ENCODE assay signal across 1 cellular context in the genomic region with DNA sequence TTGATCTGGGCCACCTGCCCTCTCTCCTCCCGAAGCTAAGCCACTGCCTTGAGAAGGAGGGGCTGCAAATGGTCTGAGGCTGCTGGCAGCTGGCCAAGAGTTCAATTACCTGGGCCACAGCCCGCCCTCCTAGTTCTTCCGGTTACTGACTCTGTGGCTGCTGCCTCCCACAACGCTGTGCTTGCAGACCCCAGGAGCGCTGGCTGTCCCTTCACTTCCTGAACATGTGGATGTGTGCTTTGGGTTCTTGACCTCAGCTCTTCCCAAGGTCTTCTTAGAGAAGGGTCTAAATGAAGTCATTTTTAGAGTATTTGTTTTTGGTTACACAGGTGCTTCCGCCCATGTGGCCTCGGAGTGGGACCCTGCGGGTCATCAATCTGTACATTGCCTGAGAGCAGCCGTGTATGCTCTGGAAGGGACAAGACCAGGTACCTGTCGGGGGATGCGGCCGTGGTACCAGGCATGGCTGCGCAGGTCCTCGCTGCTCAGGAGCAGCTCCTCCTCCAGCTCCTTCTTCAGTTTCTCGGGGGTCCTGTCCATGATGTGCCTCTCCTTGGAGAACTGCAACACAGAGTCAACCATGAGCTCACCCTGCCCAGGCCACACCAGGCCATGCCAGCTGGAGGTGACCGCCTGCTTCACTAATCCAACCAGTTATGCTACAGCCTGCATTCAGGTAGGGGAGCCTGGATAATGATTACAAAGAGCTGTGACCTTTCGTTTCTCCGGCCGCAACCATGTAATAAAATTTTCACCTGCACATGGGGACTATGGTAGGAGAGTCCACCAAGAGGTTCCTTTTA.
A peak's percentile ranks its signal among the peaks of the same experiment; 100 is the strongest.
TF ChIP-seq lines count a peak whose summit lies in the region.

No MANE protein-coding gene starts in this region.

TF ChIP-seq in HepG2, 621 proteins besides CTCF, POLR2A, EP300 and RAD21 (continued from another document and continues in another):
- TF ChIP-seq SMYD3 (CRISPR knock-in tag; IDR thresholded peaks at IDR 0.05) (peak; percentile 97; the same call in 1 of the 2 replicates), HNRNPH1 (optimal IDR thresholded peaks at IDR 0.05; ENCODE audit: low read depth, low read length) (no peak), THYN1 (CRISPR knock-in tag; IDR thresholded peaks at IDR 0.05; ENCODE audit: borderline replicate concordance, low read depth) (no peak), SNRNP70 (IDR thresholded peaks at IDR 0.05; ENCODE audit: low read depth, low read length) (no peak), ZSCAN31 (CRISPR knock-in tag; IDR thresholded peaks at IDR 0.05; ENCODE audit: low read depth) (peak; percentile 27), SSRP1 (CRISPR knock-in tag; IDR thresholded peaks at IDR 0.05) (peak; percentile 47; the same call in 1 of the 2 replicates), ZNF33B (CRISPR knock-in tag; IDR thresholded peaks at IDR 0.05) (0 out of 2 replicates have a peak, but pooled peaks have one; percentile 49), SIN3B (IDR thresholded peaks at IDR 0.05; ENCODE audit: low read length) (no peak), ZKSCAN8 (CRISPR knock-in tag; IDR thresholded peaks at IDR 0.05; ENCODE audit: borderline replicate concordance) (no peak; the same call in 1 of the 2 replicates), NR2F1 (CRISPR knock-in tag; IDR thresholded peaks at IDR 0.05) (peak in 1 of 2 experiments; percentile 27; a peak in 1 of 4 replicates), GABPB1 (CRISPR knock-in tag; IDR thresholded peaks at IDR 0.05) (peak; percentile 84), ZNF546 (CRISPR knock-in tag; conservative IDR thresholded peaks at IDR 0.05) (no peak), SALL2 (CRISPR knock-in tag; IDR thresholded peaks at IDR 0.05) (peak; percentile 22; the same call in 1 of the 2 replicates), HES4 (CRISPR knock-in tag; IDR thresholded peaks at IDR 0.05; ENCODE audit: borderline replicate concordance) (no peak), ZMYM3 (CRISPR knock-in tag; IDR thresholded peaks at IDR 0.05) (peak; percentile 61; the same call in 1 of the 2 replicates), ZNF557 (CRISPR knock-in tag; IDR thresholded peaks at IDR 0.05) (no peak), TOE1 (CRISPR knock-in tag; IDR thresholded peaks at IDR 0.05) (no peak), ZNF616 (CRISPR knock-in tag; IDR thresholded peaks at IDR 0.05; ENCODE audit: low read depth) (0 out of 2 replicates have a peak, but pooled peaks have one; percentile 15), FOXP1 (IDR thresholded peaks at IDR 0.05) (no peak), FOXP1 (CRISPR knock-in tag; IDR thresholded peaks at IDR 0.05) (peak; percentile 56), MTA1 (CRISPR knock-in tag; IDR thresholded peaks at IDR 0.05; ENCODE audit: borderline replicate concordance) (peak; percentile 77), TRIM24 (CRISPR knock-in tag; IDR thresholded peaks at IDR 0.05) (peak; percentile 50; the same call in 1 of the 2 replicates), ZFP90 (CRISPR knock-in tag; IDR thresholded peaks at IDR 0.05; ENCODE audit: borderline replicate concordance) (no peak; the same call in 1 of the 2 replicates), ZNF121 (CRISPR knock-in tag; IDR thresholded peaks at IDR 0.05) (0 out of 2 replicates have a peak, but pooled peaks have one; percentile 8), ZNF230 (CRISPR knock-in tag; IDR thresholded peaks at IDR 0.05) (peak; percentile 32; the same call in 1 of the 2 replicates), ZNF556 (CRISPR knock-in tag; IDR thresholded peaks at IDR 0.05; ENCODE audit: borderline replicate concordance) (peak; percentile 68; the same call in 1 of the 2 replicates), PHF21A (CRISPR knock-in tag; IDR thresholded peaks at IDR 0.05) (peak; percentile 96)
- TF ChIP-seq, protein P1, sequence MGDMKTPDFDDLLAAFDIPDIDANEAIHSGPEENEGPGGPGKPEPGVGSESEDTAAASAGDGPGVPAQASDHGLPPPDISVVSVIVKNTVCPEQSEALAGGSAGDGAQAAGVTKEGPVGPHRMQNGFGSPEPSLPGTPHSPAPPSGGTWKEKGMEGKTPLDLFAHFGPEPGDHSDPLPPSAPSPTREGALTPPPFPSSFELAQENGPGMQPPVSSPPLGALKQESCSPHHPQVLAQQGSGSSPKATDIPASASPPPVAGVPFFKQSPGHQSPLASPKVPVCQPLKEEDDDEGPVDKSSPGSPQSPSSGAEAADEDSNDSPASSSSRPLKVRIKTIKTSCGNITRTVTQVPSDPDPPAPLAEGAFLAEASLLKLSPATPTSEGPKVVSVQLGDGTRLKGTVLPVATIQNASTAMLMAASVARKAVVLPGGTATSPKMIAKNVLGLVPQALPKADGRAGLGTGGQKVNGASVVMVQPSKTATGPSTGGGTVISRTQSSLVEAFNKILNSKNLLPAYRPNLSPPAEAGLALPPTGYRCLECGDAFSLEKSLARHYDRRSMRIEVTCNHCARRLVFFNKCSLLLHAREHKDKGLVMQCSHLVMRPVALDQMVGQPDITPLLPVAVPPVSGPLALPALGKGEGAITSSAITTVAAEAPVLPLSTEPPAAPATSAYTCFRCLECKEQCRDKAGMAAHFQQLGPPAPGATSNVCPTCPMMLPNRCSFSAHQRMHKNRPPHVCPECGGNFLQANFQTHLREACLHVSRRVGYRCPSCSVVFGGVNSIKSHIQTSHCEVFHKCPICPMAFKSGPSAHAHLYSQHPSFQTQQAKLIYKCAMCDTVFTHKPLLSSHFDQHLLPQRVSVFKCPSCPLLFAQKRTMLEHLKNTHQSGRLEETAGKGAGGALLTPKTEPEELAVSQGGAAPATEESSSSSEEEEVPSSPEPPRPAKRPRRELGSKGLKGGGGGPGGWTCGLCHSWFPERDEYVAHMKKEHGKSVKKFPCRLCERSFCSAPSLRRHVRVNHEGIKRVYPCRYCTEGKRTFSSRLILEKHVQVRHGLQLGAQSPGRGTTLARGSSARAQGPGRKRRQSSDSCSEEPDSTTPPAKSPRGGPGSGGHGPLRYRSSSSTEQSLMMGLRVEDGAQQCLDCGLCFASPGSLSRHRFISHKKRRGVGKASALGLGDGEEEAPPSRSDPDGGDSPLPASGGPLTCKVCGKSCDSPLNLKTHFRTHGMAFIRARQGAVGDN (CRISPR knock-in tag; IDR thresholded peaks at IDR 0.05), result peak; percentile 96
- TF ChIP-seq, protein P2, sequence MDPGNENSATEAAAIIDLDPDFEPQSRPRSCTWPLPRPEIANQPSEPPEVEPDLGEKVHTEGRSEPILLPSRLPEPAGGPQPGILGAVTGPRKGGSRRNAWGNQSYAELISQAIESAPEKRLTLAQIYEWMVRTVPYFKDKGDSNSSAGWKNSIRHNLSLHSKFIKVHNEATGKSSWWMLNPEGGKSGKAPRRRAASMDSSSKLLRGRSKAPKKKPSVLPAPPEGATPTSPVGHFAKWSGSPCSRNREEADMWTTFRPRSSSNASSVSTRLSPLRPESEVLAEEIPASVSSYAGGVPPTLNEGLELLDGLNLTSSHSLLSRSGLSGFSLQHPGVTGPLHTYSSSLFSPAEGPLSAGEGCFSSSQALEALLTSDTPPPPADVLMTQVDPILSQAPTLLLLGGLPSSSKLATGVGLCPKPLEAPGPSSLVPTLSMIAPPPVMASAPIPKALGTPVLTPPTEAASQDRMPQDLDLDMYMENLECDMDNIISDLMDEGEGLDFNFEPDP (CRISPR knock-in tag; conservative IDR thresholded peaks at IDR 0.05), result 0 out of 2 replicates have a peak, but pooled peaks have one; percentile 53
- TF ChIP-seq, protein P3, sequence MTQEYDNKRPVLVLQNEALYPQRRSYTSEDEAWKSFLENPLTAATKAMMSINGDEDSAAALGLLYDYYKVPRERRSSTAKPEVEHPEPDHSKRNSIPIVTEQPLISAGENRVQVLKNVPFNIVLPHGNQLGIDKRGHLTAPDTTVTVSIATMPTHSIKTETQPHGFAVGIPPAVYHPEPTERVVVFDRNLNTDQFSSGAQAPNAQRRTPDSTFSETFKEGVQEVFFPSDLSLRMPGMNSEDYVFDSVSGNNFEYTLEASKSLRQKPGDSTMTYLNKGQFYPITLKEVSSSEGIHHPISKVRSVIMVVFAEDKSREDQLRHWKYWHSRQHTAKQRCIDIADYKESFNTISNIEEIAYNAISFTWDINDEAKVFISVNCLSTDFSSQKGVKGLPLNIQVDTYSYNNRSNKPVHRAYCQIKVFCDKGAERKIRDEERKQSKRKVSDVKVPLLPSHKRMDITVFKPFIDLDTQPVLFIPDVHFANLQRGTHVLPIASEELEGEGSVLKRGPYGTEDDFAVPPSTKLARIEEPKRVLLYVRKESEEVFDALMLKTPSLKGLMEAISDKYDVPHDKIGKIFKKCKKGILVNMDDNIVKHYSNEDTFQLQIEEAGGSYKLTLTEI (CRISPR knock-in tag; conservative IDR thresholded peaks at IDR 0.05), result no peak
- TF ChIP-seq, protein P4, sequence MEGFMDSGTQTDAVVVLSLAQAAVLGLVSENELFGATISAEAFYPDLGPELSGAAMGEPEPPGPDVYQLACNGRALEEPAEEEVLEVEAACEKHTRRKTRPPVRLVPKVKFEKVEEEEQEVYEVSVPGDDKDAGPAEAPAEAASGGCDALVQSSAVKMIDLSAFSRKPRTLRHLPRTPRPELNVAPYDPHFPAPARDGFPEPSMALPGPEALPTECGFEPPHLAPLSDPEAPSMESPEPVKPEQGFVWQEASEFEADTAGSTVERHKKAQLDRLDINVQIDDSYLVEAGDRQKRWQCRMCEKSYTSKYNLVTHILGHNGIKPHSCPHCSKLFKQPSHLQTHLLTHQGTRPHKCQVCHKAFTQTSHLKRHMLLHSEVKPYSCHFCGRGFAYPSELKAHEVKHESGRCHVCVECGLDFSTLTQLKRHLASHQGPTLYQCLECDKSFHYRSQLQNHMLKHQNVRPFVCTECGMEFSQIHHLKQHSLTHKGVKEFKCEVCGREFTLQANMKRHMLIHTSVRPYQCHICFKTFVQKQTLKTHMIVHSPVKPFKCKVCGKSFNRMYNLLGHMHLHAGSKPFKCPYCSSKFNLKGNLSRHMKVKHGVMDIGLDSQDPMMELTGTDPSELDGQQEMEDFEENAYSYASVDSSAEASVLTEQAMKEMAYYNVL (CRISPR knock-in tag; IDR thresholded peaks at IDR 0.05; ENCODE audit: borderline replicate concordance), result peak; percentile 19; the same call in 1 of the 2 replicates
- TF ChIP-seq, protein P5, sequence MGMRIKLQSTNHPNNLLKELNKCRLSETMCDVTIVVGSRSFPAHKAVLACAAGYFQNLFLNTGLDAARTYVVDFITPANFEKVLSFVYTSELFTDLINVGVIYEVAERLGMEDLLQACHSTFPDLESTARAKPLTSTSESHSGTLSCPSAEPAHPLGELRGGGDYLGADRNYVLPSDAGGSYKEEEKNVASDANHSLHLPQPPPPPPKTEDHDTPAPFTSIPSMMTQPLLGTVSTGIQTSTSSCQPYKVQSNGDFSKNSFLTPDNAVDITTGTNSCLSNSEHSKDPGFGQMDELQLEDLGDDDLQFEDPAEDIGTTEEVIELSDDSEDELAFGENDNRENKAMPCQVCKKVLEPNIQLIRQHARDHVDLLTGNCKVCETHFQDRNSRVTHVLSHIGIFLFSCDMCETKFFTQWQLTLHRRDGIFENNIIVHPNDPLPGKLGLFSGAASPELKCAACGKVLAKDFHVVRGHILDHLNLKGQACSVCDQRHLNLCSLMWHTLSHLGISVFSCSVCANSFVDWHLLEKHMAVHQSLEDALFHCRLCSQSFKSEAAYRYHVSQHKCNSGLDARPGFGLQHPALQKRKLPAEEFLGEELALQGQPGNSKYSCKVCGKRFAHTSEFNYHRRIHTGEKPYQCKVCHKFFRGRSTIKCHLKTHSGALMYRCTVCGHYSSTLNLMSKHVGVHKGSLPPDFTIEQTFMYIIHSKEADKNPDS (CRISPR knock-in tag; IDR thresholded peaks at IDR 0.05), result peak; percentile 97
- TF ChIP-seq, protein P6, sequence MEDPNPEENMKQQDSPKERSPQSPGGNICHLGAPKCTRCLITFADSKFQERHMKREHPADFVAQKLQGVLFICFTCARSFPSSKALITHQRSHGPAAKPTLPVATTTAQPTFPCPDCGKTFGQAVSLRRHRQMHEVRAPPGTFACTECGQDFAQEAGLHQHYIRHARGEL (CRISPR knock-in tag; IDR thresholded peaks at IDR 0.05), result no peak
- TF ChIP-seq, protein P7, sequence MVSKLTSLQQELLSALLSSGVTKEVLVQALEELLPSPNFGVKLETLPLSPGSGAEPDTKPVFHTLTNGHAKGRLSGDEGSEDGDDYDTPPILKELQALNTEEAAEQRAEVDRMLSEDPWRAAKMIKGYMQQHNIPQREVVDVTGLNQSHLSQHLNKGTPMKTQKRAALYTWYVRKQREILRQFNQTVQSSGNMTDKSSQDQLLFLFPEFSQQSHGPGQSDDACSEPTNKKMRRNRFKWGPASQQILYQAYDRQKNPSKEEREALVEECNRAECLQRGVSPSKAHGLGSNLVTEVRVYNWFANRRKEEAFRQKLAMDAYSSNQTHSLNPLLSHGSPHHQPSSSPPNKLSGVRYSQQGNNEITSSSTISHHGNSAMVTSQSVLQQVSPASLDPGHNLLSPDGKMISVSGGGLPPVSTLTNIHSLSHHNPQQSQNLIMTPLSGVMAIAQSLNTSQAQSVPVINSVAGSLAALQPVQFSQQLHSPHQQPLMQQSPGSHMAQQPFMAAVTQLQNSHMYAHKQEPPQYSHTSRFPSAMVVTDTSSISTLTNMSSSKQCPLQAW (CRISPR knock-in tag; IDR thresholded peaks at IDR 0.05), result peak; percentile 88
- TF ChIP-seq, protein P8, sequence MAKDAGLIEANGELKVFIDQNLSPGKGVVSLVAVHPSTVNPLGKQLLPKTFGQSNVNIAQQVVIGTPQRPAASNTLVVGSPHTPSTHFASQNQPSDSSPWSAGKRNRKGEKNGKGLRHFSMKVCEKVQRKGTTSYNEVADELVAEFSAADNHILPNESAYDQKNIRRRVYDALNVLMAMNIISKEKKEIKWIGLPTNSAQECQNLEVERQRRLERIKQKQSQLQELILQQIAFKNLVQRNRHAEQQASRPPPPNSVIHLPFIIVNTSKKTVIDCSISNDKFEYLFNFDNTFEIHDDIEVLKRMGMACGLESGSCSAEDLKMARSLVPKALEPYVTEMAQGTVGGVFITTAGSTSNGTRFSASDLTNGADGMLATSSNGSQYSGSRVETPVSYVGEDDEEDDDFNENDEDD (CRISPR knock-in tag; IDR thresholded peaks at IDR 0.05; ENCODE audit: borderline replicate concordance), result peak; percentile 58; the same call in 1 of the 2 replicates
- TF ChIP-seq, protein P9, sequence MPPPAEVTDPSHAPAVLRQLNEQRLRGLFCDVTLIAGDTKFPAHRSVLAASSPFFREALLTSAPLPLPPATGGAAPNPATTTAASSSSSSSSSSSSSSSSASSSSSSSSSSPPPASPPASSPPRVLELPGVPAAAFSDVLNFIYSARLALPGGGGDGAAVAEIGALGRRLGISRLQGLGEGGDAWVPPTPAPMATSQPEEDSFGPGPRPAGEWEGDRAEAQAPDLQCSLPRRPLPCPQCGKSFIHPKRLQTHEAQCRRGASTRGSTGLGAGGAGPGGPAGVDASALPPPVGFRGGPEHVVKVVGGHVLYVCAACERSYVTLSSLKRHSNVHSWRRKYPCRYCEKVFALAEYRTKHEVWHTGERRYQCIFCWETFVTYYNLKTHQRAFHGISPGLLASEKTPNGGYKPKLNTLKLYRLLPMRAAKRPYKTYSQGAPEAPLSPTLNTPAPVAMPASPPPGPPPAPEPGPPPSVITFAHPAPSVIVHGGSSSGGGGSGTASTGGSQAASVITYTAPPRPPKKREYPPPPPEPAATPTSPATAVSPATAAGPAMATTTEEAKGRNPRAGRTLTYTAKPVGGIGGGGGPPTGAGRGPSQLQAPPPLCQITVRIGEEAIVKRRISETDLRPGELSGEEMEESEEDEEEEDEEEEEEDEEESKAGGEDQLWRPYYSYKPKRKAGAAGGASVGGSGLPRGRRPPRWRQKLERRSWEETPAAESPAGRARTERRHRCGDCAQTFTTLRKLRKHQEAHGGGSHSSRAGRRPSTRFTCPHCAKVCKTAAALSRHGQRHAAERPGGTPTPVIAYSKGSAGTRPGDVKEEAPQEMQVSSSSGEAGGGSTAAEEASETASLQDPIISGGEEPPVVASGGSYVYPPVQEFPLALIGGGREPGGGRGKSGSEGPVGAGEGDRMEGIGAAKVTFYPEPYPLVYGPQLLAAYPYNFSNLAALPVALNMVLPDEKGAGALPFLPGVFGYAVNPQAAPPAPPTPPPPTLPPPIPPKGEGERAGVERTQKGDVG (CRISPR knock-in tag; IDR thresholded peaks at IDR 0.05; ENCODE audit: borderline replicate concordance), result no peak
- TF ChIP-seq, protein P10, sequence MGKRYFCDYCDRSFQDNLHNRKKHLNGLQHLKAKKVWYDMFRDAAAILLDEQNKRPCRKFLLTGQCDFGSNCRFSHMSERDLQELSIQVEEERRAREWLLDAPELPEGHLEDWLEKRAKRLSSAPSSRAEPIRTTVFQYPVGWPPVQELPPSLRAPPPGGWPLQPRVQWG (CRISPR knock-in tag; IDR thresholded peaks at IDR 0.05; ENCODE audit: borderline replicate concordance, low read depth), result no peak
